ENCODE assay signal across 9 cellular contexts in genomic region chr3:138946554-138947302, GRCh38. TPM values are rescaled to one million over a fixed set of nuclear protein-coding genes. Genes with fewer than 3 reads are reported as not detected.
DNase-seq lines count a peak whose midpoint lies in the region; ATAC-seq and TF ChIP-seq lines count a peak whose summit lies in the region.
"Had no signal": no experiment of that assay in that cellular context is flagged by ENCODE, and none has a peak within 500 bp of the region (broad histone marks: within the 10 kb centered on the region; RNA-seq: fewer than 3 reads in every experiment).

TSS of gene FOXL2 (minus strand) at chr3:138947137. CDS start at chr3:138946722, 415 bp downstream.
TSS of gene FOXL2NB (plus strand) at chr3:138947217. CDS start at chr3:138947365, 148 bp downstream.

- BruUV-seq in A673 (replicated peaks; lab: Mats Ljungman, UMichigan) = no TSS peak

- ATAC-seq in right cardiac atrium = peak; percentile 46 to 65
- ATAC-seq in gastrocnemius medialis = peak in 1 of 2 donors; percentile 43
- ATAC-seq in GM18861 (IDR thresholded peaks at IDR 0.05; ENCODE audit: unreplicated experiment) = no peak

- under 1% methylated on average over 74 of the region's 74 CpGs for WGBS in right cardiac atrium

- POLR2A ChIA-PET in A673 (lab: Charles Lee; ENCODE audit: low non-redundant PET) = no interaction called here

- CTCF ChIA-PET in A673 (lab: Charles Lee) = interaction anchor here (0.9 to 1.6 kb wide), 2 partner anchors 11 to 23 kb away, joined by 9 to 12 read pairs; no protein-coding TSS in a partner anchor

- no peaks in the 10 kb centered on the region for H3K9me3 ChIP-seq in A673 (ENCODE audit: low read depth, low read length, poor library complexity, severe bottlenecking)
- no peaks in the 10 kb centered on the region for H3K9me3 ChIP-seq in right cardiac atrium (ENCODE audit: control insufficient read depth, low read length)
- H3K9me3 ChIP-seq in gastrocnemius medialis = no peaks in the 10 kb centered on the region

- no peak for DNase-seq in A673 (ENCODE audit: low spot score)
- DNase-seq in H4 (ENCODE audit: low spot score) = peak; percentile 40
- DNase-seq in activated T-cell treated with anti-CD3 and anti-CD28 coated beads, Interleukin-2, amount 50 U/mL, for 48 hours = peak; percentile 50 to 54
- DNase-seq in right cardiac atrium = peak; percentile 46 to 81 (median 69)
- no peak for DNase-seq in gastrocnemius medialis
- no peak for DNase-seq in NCI-H446 treated with DMSO at 0.1 percent for 48 hours (lab: John Stamatoyannopoulos, UW)
- no peak for DNase-seq in amygdala (lab: John Stamatoyannopoulos, UW)

- TF ChIP-seq CTCF in A673 (conservative IDR thresholded peaks at IDR 0.05; ENCODE audit: low read depth, low read length) = no peak
- no peak for TF ChIP-seq CTCF in gastrocnemius medialis (IDR thresholded peaks at IDR 0.05 in 4 of 5, conservative IDR thresholded peaks at IDR 0.05 in 1 of 5)

- no peak within 1 kb of the TSS for H3K27ac ChIP-seq in A673 (ENCODE audit: low read depth, low read length, poor library complexity, severe bottlenecking)
- no peak within 1 kb of the TSS for H3K27ac ChIP-seq in right cardiac atrium (ENCODE audit: low read length)
- no peak within 1 kb of the TSS for H3K27ac ChIP-seq in gastrocnemius medialis

- H3K36me3 ChIP-seq in A673 (ENCODE audit: insufficient read depth, low read length, poor library complexity, severe bottlenecking) (no peaks in the 10 kb centered on the region), gastrocnemius medialis (no peaks in the 10 kb centered on the region)

- peaks cover 5% of the 10 kb centered on the region for H3K4me1 ChIP-seq in A673 (ENCODE audit: insufficient read depth, low read length, poor library complexity, severe bottlenecking)
- peaks cover 3% of the 10 kb centered on the region for H3K4me1 ChIP-seq in right cardiac atrium (ENCODE audit: control insufficient read depth, insufficient read depth, low read length)
- H3K4me1 ChIP-seq in gastrocnemius medialis = peaks cover 17 to 25% of the 10 kb centered on the region in 2 donors

- H3K4me3 ChIP-seq in A673 (ENCODE audit: low read depth, low read length, poor library complexity, severe bottlenecking) (peak within 1 kb of the TSS; percentile 38), right cardiac atrium (ENCODE audit: low read length) (peak within 1 kb of the TSS; percentile 46), gastrocnemius medialis (peak within 1 kb of the TSS; percentile 49 to 56 (median 52))

- no peak for TF ChIP-seq POLR2A in gastrocnemius medialis (IDR thresholded peaks at IDR 0.05)

- intact Hi-C loops in A673 (cut with micrococcal nuclease; ENCODE audit: unreplicated experiment) = no loop called here
- intact Hi-C loops in right cardiac atrium (cut with DNase I) = no loop called here
- intact Hi-C loops in gastrocnemius medialis (cut with DNase I; ENCODE audit: low total_unique reads) = no loop called here

- in situ Hi-C loops in gastrocnemius medialis (cut with MboI; ENCODE audit: low sequenced_read_pairs in 4 of 4) = loop anchor here in 3 of 4 donors (25.0 kb wide), 2 partner anchors 366 to 391 kb away; partner anchors contain the start of gene MRPS22 (in 2 of the 3)

- peaks cover 99% of the 10 kb centered on the region for H3K27me3 ChIP-seq in A673 (replicated peaks; ENCODE audit: insufficient read depth, low read depth, low read length, poor library complexity)
- H3K27me3 ChIP-seq in right cardiac atrium (ENCODE audit: control insufficient read depth, insufficient read depth) = no peaks in the 10 kb centered on the region
- H3K27me3 ChIP-seq in gastrocnemius medialis = peaks cover 94 to 98% (median 96%) of the 10 kb centered on the region in 3 donors

RNA-seq across cellular contexts. Expression of gene FOXL2, which starts in this region (rescaled TPM):
- not detected in 2 replicates for total RNA-seq in A673 (2021)
- 0.06 and 0.14 TPM in 2 replicates for total RNA-seq in H4 (2014; rRNA removed; shearing (Covaris generic))
- total RNA-seq in right cardiac atrium = not detected
- not detected for polyA plus RNA-seq in right cardiac atrium
- total RNA-seq in gastrocnemius medialis = not detected

RNA-seq across cellular contexts. Expression of gene FOXL2NB, which starts in this region (rescaled TPM):
- total RNA-seq in A673 (2021) (not detected in 2 replicates), right cardiac atrium (not detected), gastrocnemius medialis (not detected)
- 1.9 and 3.4 TPM in 2 replicates for total RNA-seq in H4 (2014; rRNA removed; shearing (Covaris generic))
- polyA plus RNA-seq in right cardiac atrium = not detected
- total RNA-seq: glomerular endothelial cell had no signal

Comparison
In these comparisons a context has a peak if more than half of its experiments do, and no peak if none do; other contexts are left out.
1. Peak in DNase-seq, ATAC-seq and H3K4me3 ChIP-seq in right cardiac atrium; RNA of the genes that start here not detected or under 1 TPM.
2. DNase-seq: peak in H4 (single experiment) and activated T-cell treated with anti-CD3 and anti-CD28 coated beads, Interleukin-2, amount 50 U/mL, for 48 hours (2 of 2); none in A673 (single experiment), gastrocnemius medialis (0 of 2), NCI-H446 treated with DMSO at 0.1 percent for 48 hours (single experiment) and amygdala (0 of 56).
3. Peak in every context shown above with its lines, with median percentiles within 50 percentile points of each other: H3K4me3 ChIP-seq.